In genomic region chr9:71765693-71766092, GRCh38 we compare ENCODE assay signal across 9 cellular contexts. TPM values are rescaled to one million over a fixed set of nuclear protein-coding genes. Genes with fewer than 3 reads are reported as not detected.
DNase-seq lines count a peak whose midpoint lies in the region.
"Had no signal": no experiment of that assay in that cellular context is flagged by ENCODE, and none has a peak within 500 bp of the region (broad histone marks: within the 10 kb centered on the region; RNA-seq: fewer than 3 reads in every experiment).

No MANE protein-coding gene starts in this region.

- peaks cover 7% of the 10 kb centered on the region for H3K36me3 Mint-ChIP-seq in activated naive CD4-positive, alpha-beta T cell treated with anti-CD3 and anti-CD28 coated beads for 36 hours (ENCODE audit: low read depth)
- H3K36me3 Mint-ChIP-seq in stimulated activated naive CD8-positive, alpha-beta T cell treated with anti-CD3 and anti-CD28 coated beads, Interleukin-15, Interleukin-2, amounts not matched to agents 100 ng/mL and 50 ng/mL, for 24 hours (ENCODE audit: low read depth): peaks cover 9% of the 10 kb centered on the region

- no peaks in the 10 kb centered on the region for H3K27me3 Mint-ChIP-seq in activated naive CD4-positive, alpha-beta T cell treated with anti-CD3 and anti-CD28 coated beads for 36 hours (ENCODE audit: low read depth)
- H3K27me3 Mint-ChIP-seq in stimulated activated naive CD8-positive, alpha-beta T cell treated with anti-CD3 and anti-CD28 coated beads, Interleukin-15, Interleukin-2, amounts not matched to agents 100 ng/mL and 50 ng/mL, for 24 hours: no peaks in the 10 kb centered on the region

- peak overlapping the region; percentile 13 for H3K9ac ChIP-seq in iPS-18a (ENCODE audit: low read length)

- H3K9me3 ChIP-seq in iPS-18a (ENCODE audit: control insufficient read depth, low read depth, low read length): no peaks in the 10 kb centered on the region

- DNase-seq in NCI-H748 (lab: John Stamatoyannopoulos, UW; ENCODE audit: unreplicated experiment): peak; percentile 17
- DNase-seq in NCI-H748 treated with DMSO at 0.1 percent for 48 hours (lab: John Stamatoyannopoulos, UW): no peak
- DNase-seq in activated naive CD4-positive, alpha-beta T cell treated with anti-CD3 and anti-CD28 coated beads for 36 hours: peak; percentile 38
- DNase-seq in NCI-H187 treated with DMSO at 0.1 percent for 48 hours (lab: John Stamatoyannopoulos, UW): no peak
- DNase-seq in DMS153 treated with DMSO at 0.1 percent for 48 hours (lab: John Stamatoyannopoulos, UW; ENCODE audit: unreplicated experiment): no peak
- no peak for DNase-seq in mesenteric fat pad (ENCODE audit: low spot score)
- DNase-seq: NCI-H69 had no signal

- peaks cover 65% of the 10 kb centered on the region for H3K4me1 ChIP-seq in iPS-18a (ENCODE audit: control insufficient read depth, low read depth, low read length)

- peak overlapping the region; percentile 86 for H3K4me3 Mint-ChIP-seq in activated naive CD4-positive, alpha-beta T cell treated with anti-CD3 and anti-CD28 coated beads for 36 hours
- peak overlapping the region; percentile 97 for H3K4me3 Mint-ChIP-seq in stimulated activated naive CD8-positive, alpha-beta T cell treated with anti-CD3 and anti-CD28 coated beads, Interleukin-15, Interleukin-2, amounts not matched to agents 100 ng/mL and 50 ng/mL, for 24 hours

- no peaks in the 10 kb centered on the region for H3K36me3 ChIP-seq in iPS-18a (ENCODE audit: control insufficient read depth, low read depth, low read length)

- peaks cover 21% of the 10 kb centered on the region for H3K27me3 ChIP-seq in iPS-18a (ENCODE audit: control insufficient read depth, insufficient read depth, low read length)

- H3K4me3 ChIP-seq in iPS-18a (ENCODE audit: low read length): peak overlapping the region; percentile 42

- H3K9me3 Mint-ChIP-seq in activated naive CD4-positive, alpha-beta T cell treated with anti-CD3 and anti-CD28 coated beads for 36 hours: no peaks in the 10 kb centered on the region
- H3K9me3 Mint-ChIP-seq in stimulated activated naive CD8-positive, alpha-beta T cell treated with anti-CD3 and anti-CD28 coated beads, Interleukin-15, Interleukin-2, amounts not matched to agents 100 ng/mL and 50 ng/mL, for 24 hours: no peaks in the 10 kb centered on the region

- H3K4me1 Mint-ChIP-seq in activated naive CD4-positive, alpha-beta T cell treated with anti-CD3 and anti-CD28 coated beads for 36 hours (ENCODE audit: low read depth): peaks cover 63% of the 10 kb centered on the region
- H3K4me1 Mint-ChIP-seq in stimulated activated naive CD8-positive, alpha-beta T cell treated with anti-CD3 and anti-CD28 coated beads, Interleukin-15, Interleukin-2, amounts not matched to agents 100 ng/mL and 50 ng/mL, for 24 hours (ENCODE audit: low read depth): peaks cover 80% of the 10 kb centered on the region

- H3K27ac ChIP-seq in iPS-18a (ENCODE audit: low read length): no peak overlapping the region

- H3K27ac Mint-ChIP-seq in activated naive CD4-positive, alpha-beta T cell treated with anti-CD3 and anti-CD28 coated beads for 36 hours: peak overlapping the region; percentile 91
- peak overlapping the region; percentile 95 for H3K27ac Mint-ChIP-seq in stimulated activated naive CD8-positive, alpha-beta T cell treated with anti-CD3 and anti-CD28 coated beads, Interleukin-15, Interleukin-2, amounts not matched to agents 100 ng/mL and 50 ng/mL, for 24 hours

- intact Hi-C loops in activated naive CD4-positive, alpha-beta T cell treated with anti-CD3 and anti-CD28 coated beads for 36 hours (cut with micrococcal nuclease): loop anchor here (1.0 to 10.0 kb wide), 9 partner anchors 7 to 1389 kb away; partner anchors contain the start of genes ANXA1, KLF9 and ZFAND5

- CTCF ChIA-PET in activated naive CD4-positive, alpha-beta T cell treated with anti-CD3 and anti-CD28 coated beads for 36 hours (lab: Charles Lee): interaction anchor here (0.7 to 6.2 kb wide), 5 partner anchors 14 to 273 kb away, joined by 3 to 48 read pairs (median 4); no protein-coding TSS in a partner anchor

RNA-seq across cellular contexts. Expression of gene CEMIP2, which starts 2.6 kb away (rescaled TPM):
- total RNA-seq in activated naive CD4-positive, alpha-beta T cell treated with anti-CD3 and anti-CD28 coated beads for 36 hours: 10 to 100 TPM; 36.4 to 39.7 TPM
- 108 TPM for total RNA-seq in mesenteric fat pad

Comparison
In these comparisons a context has a peak if more than half of its experiments do, and no peak if none do; other contexts are left out.
1. DNase-seq: peak in NCI-H748 (single experiment) and activated naive CD4-positive, alpha-beta T cell treated with anti-CD3 and anti-CD28 coated beads for 36 hours (single experiment); none in NCI-H748 treated with DMSO at 0.1 percent for 48 hours (single experiment), NCI-H187 treated with DMSO at 0.1 percent for 48 hours (single experiment), DMS153 treated with DMSO at 0.1 percent for 48 hours (single experiment) and mesenteric fat pad (single experiment).